In genomic region chr5:177361418-177362101, GRCh38 we compare ENCODE assay signal across 1 cellular context.
A peak's percentile ranks its signal among the peaks of the same experiment; 100 is the strongest.
TF ChIP-seq lines count a peak whose summit lies in the region.

No MANE protein-coding gene starts in this region.

TF ChIP-seq in HepG2, 621 proteins besides CTCF, POLR2A, EP300 and RAD21:
- peak; percentile 89 for TF ChIP-seq ZNF629 (CRISPR knock-in tag; conservative IDR thresholded peaks at IDR 0.05)
- no peak for TF ChIP-seq HDAC2 (CRISPR knock-in tag; IDR thresholded peaks at IDR 0.05)
- 0 out of 2 replicates have a peak, but pooled peaks have one; percentile 1 for TF ChIP-seq SAP130 (CRISPR knock-in tag; IDR thresholded peaks at IDR 0.05; ENCODE audit: low read depth)
- TF ChIP-seq IKZF1 (IDR thresholded peaks at IDR 0.05): no peak
- TF ChIP-seq UBTF (CRISPR knock-in tag; IDR thresholded peaks at IDR 0.05): 0 out of 2 replicates have a peak, but pooled peaks have one; percentile 25
